ENCODE assay signal across 24 cellular contexts in the genomic region with DNA sequence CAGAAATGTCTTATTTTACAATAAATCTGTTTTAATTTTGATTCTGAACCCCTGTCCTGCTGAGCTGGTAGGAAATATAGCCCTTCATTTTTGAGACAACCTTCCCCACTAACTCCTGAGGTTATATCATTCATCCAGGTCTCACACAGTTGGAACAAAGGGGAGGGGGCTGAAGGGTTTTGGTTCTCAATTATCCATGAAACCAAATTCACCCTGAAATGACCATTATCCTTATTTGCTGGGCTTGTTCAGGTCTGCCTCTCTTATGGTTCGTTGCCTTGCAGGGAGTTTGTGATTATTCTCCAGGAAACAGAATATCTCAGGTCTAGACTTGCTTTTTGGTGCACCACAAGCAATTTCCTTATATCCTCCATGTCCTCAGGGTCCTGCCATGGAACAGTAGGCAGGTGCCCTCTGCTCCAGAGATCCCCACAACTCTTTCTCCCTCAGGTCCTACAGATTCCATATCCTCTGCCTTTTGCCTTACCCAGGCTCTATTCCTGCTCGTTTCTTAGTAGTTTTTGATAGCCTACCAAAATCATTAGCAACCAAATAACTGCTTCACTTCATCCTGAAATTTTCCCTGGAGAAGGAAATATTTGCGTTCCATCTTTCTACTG.
DNase-seq lines count a peak whose midpoint lies in the region; ATAC-seq lines count a peak whose summit lies in the region.
"Had no signal": no experiment of that assay in that cellular context is flagged by ENCODE, and none has a peak within 500 bp of the region (broad histone marks: within the 10 kb centered on the region; RNA-seq: fewer than 3 reads in every experiment).

No MANE protein-coding gene starts in this region.

- no peak for ATAC-seq in activated T-cell treated with anti-CD3 and anti-CD28 coated beads, Interleukin-2, amount 50 U/mL, for 72 hours (replicated peaks in 1 of 2)
- ATAC-seq in CD4-positive, CD25-positive, alpha-beta regulatory T cell (ENCODE audit: low read depth in 2 of 2): no peak
- no peak for ATAC-seq in naive B cell (ENCODE audit: low read depth in 2 of 2)
- ATAC-seq: PC-3, SK-N-SH treated with all-trans-retinoic acid at 6 μM for 48 hours had no signal

- H3K36me3 Mint-ChIP-seq in activated T-cell treated with anti-CD3 and anti-CD28 coated beads, Interleukin-2, amount 50 U/mL, for 72 hours (ENCODE audit: insufficient read depth in 2 of 2): peaks cover 0 to 12% of the 10 kb centered on the region in 2 donors
- H3K36me3 Mint-ChIP-seq in CD4-positive, CD25-positive, alpha-beta regulatory T cell: peaks cover 15% of the 10 kb centered on the region
- H3K36me3 Mint-ChIP-seq in activated T-helper 1 cell treated with anti-CD3 and anti-CD28 coated beads, Interleukin-12 subunit alpha, Interleukin-12 subunit beta, Interleukin-2, Interleukin-4 antibody, amounts not matched to agents 30 ng/mL and 10 ng/mL and 1 ng/mL, durations not matched to agents 14 hours and 24 hours and 36 hours (ENCODE audit: low read depth): peaks cover 47% of the 10 kb centered on the region
- peaks cover 9 to 11% of the 10 kb centered on the region in 2 donors for H3K36me3 Mint-ChIP-seq in naive B cell

- H3K4me3 ChIP-seq in CD4-positive, CD25-positive, alpha-beta regulatory T cell (ENCODE audit: low read depth, low read length): no peak overlapping the region
- H3K4me3 ChIP-seq: BLaER1 treated with 17β-estradiol and CSF1 and Interleukin-3, amounts not matched to agents 10 nM and 100 nM had no signal

- peaks cover 10% of the 10 kb centered on the region for H3K4me1 Mint-ChIP-seq in activated T-cell treated with anti-CD3 and anti-CD28 coated beads, Interleukin-2, amount 50 U/mL, for 72 hours (ENCODE audit: low read depth)
- H3K4me1 Mint-ChIP-seq in CD4-positive, CD25-positive, alpha-beta regulatory T cell: peaks cover 0 to 16% (median 7%) of the 10 kb centered on the region in 4 donors
- H3K4me1 Mint-ChIP-seq in activated T-helper 1 cell treated with anti-CD3 and anti-CD28 coated beads, Interleukin-12 subunit alpha, Interleukin-12 subunit beta, Interleukin-2, Interleukin-4 antibody, amounts not matched to agents 30 ng/mL and 10 ng/mL and 1 ng/mL, durations not matched to agents 14 hours and 24 hours and 36 hours (ENCODE audit: low read depth): peaks cover 19% of the 10 kb centered on the region
- H3K4me1 Mint-ChIP-seq in naive B cell: peaks cover 19 to 49% (median 32%) of the 10 kb centered on the region in 3 donors

- peak overlapping the region; percentile 35 for H3K27ac Mint-ChIP-seq in activated T-cell treated with anti-CD3 and anti-CD28 coated beads, Interleukin-2, amount 50 U/mL, for 72 hours
- H3K27ac Mint-ChIP-seq in CD4-positive, CD25-positive, alpha-beta regulatory T cell: peak overlapping the region in 2 of 3 donors; percentile 7 to 11
- H3K27ac Mint-ChIP-seq in activated T-helper 1 cell treated with anti-CD3 and anti-CD28 coated beads, Interleukin-12 subunit alpha, Interleukin-12 subunit beta, Interleukin-2, Interleukin-4 antibody, amounts not matched to agents 30 ng/mL and 10 ng/mL and 1 ng/mL, durations not matched to agents 14 hours and 24 hours and 36 hours: peak overlapping the region; percentile 46
- peak overlapping the region in 4 of 6 donors; percentile 13 to 69 (median 20) for H3K27ac Mint-ChIP-seq in naive B cell

- intact Hi-C loops in activated T-helper 1 cell treated with anti-CD3 and anti-CD28 coated beads, Interleukin-12 subunit alpha, Interleukin-12 subunit beta, Interleukin-2, Interleukin-4 antibody, amounts not matched to agents 30 ng/mL and 10 ng/mL and 1 ng/mL, durations not matched to agents 14 hours and 24 hours and 36 hours (cut with micrococcal nuclease): no loop called here

- DNase-seq in activated T-cell treated with anti-CD3 and anti-CD28 coated beads, Interleukin-2, amount 50 U/mL, for 72 hours: no peak
- DNase-seq in activated T-cell treated with anti-CD3 and anti-CD28 coated beads, Interleukin-2, amount 50 U/mL, for 48 hours: no peak
- DNase-seq in CD4-positive, CD25-positive, alpha-beta regulatory T cell: no peak
- DNase-seq in activated T-helper 1 cell treated with anti-CD3 and anti-CD28 coated beads, Interleukin-12 subunit alpha, Interleukin-12 subunit beta, Interleukin-2, Interleukin-4 antibody, amounts not matched to agents 30 ng/mL and 10 ng/mL and 1 ng/mL, durations not matched to agents 14 hours and 24 hours and 36 hours (ENCODE audit: low spot score): no peak
- DNase-seq in naive B cell (no peak), NCI-H510A treated with DMSO at 0.1 percent for 48 hours (lab: John Stamatoyannopoulos, UW) (no peak), NCI-H1417 (lab: John Stamatoyannopoulos, UW) (no peak), NCI-H345 treated with DMSO at 0.1 percent for 48 hours (lab: John Stamatoyannopoulos, UW; ENCODE audit: unreplicated experiment) (no peak)
- DNase-seq: CD8-positive, alpha-beta memory T cell; DMS 273 treated with DMSO at 0.1 percent for 48 hours; DMS79 treated with DMSO at 0.1 percent for 48 hours; Kasumi-1; NCI-H1092 treated with DMSO at 0.1 percent for 48 hours; NCI-H1436 treated with DMSO at 0.1 percent for 48 hours; NCI-H187 treated with DMSO at 0.1 percent for 48 hours; NCI-H2171 treated with DMSO at 0.1 percent for 48 hours; NCI-H446; NCI-H526; NCI-H82; NK-92 treated with Interleukin-12 subunit alpha and Interleukin-12 subunit beta, amount 100 ng/mL, for 24 hours; PC-3 had no signal

- peaks cover 3% of the 10 kb centered on the region for H3K36me3 ChIP-seq in CD4-positive, CD25-positive, alpha-beta regulatory T cell (ENCODE audit: control insufficient read depth, insufficient read depth, low read length)

- H3K9me3 Mint-ChIP-seq in activated T-cell treated with anti-CD3 and anti-CD28 coated beads, Interleukin-2, amount 50 U/mL, for 72 hours: peaks cover 0 to 3% of the 10 kb centered on the region in 2 donors
- peaks cover 0 to 4% (median 0%) of the 10 kb centered on the region in 7 donors for H3K9me3 Mint-ChIP-seq in CD4-positive, CD25-positive, alpha-beta regulatory T cell
- no peaks in the 10 kb centered on the region for H3K9me3 Mint-ChIP-seq in activated T-helper 1 cell treated with anti-CD3 and anti-CD28 coated beads, Interleukin-12 subunit alpha, Interleukin-12 subunit beta, Interleukin-2, Interleukin-4 antibody, amounts not matched to agents 30 ng/mL and 10 ng/mL and 1 ng/mL, durations not matched to agents 14 hours and 24 hours and 36 hours
- H3K9me3 Mint-ChIP-seq in naive B cell: peaks cover 0 to 11% (median 5%) of the 10 kb centered on the region in 7 donors

- peaks cover 0 to 2% of the 10 kb centered on the region in 2 experiments for H3K9me3 ChIP-seq in CD4-positive, CD25-positive, alpha-beta regulatory T cell (ENCODE audit: control insufficient read depth in 2 of 2, low read length in 2 of 2)

- H3K27ac ChIP-seq in CD4-positive, CD25-positive, alpha-beta regulatory T cell (ENCODE audit: insufficient read depth, low read length, poor library complexity, severe bottlenecking): no peak overlapping the region
- H3K27ac ChIP-seq: BLaER1 treated with 17β-estradiol and CSF1 and Interleukin-3, amounts not matched to agents 10 nM and 100 nM; HL-60 had no signal

- no peaks in the 10 kb centered on the region for H3K27me3 ChIP-seq in CD4-positive, CD25-positive, alpha-beta regulatory T cell (ENCODE audit: control insufficient read depth, insufficient read depth, low read length)
- H3K27me3 ChIP-seq: BLaER1 treated with 17β-estradiol and CSF1 and Interleukin-3, amounts not matched to agents 10 nM and 100 nM had no signal

- H3K4me3 Mint-ChIP-seq in activated T-cell treated with anti-CD3 and anti-CD28 coated beads, Interleukin-2, amount 50 U/mL, for 72 hours: no peak overlapping the region
- H3K4me3 Mint-ChIP-seq in CD4-positive, CD25-positive, alpha-beta regulatory T cell: no peak overlapping the region
- H3K4me3 Mint-ChIP-seq in activated T-helper 1 cell treated with anti-CD3 and anti-CD28 coated beads, Interleukin-12 subunit alpha, Interleukin-12 subunit beta, Interleukin-2, Interleukin-4 antibody, amounts not matched to agents 30 ng/mL and 10 ng/mL and 1 ng/mL, durations not matched to agents 14 hours and 24 hours and 36 hours: no peak overlapping the region
- no peak overlapping the region for H3K4me3 Mint-ChIP-seq in naive B cell
- H3K4me3 Mint-ChIP-seq: CD8-positive, alpha-beta memory T cell had no signal

- H3K27me3 Mint-ChIP-seq in activated T-cell treated with anti-CD3 and anti-CD28 coated beads, Interleukin-2, amount 50 U/mL, for 72 hours (ENCODE audit: low read depth): no peaks in the 10 kb centered on the region
- no peaks in the 10 kb centered on the region for H3K27me3 Mint-ChIP-seq in CD4-positive, CD25-positive, alpha-beta regulatory T cell
- no peaks in the 10 kb centered on the region for H3K27me3 Mint-ChIP-seq in activated T-helper 1 cell treated with anti-CD3 and anti-CD28 coated beads, Interleukin-12 subunit alpha, Interleukin-12 subunit beta, Interleukin-2, Interleukin-4 antibody, amounts not matched to agents 30 ng/mL and 10 ng/mL and 1 ng/mL, durations not matched to agents 14 hours and 24 hours and 36 hours (ENCODE audit: insufficient read depth)
- no peaks in the 10 kb centered on the region for H3K27me3 Mint-ChIP-seq in naive B cell
- H3K27me3 Mint-ChIP-seq: CD8-positive, alpha-beta memory T cell had no signal

- no peaks in the 10 kb centered on the region for H3K4me1 ChIP-seq in CD4-positive, CD25-positive, alpha-beta regulatory T cell (ENCODE audit: control insufficient read depth, insufficient read depth, low read length, poor library complexity, severe bottlenecking)
